In the genomic region with DNA sequence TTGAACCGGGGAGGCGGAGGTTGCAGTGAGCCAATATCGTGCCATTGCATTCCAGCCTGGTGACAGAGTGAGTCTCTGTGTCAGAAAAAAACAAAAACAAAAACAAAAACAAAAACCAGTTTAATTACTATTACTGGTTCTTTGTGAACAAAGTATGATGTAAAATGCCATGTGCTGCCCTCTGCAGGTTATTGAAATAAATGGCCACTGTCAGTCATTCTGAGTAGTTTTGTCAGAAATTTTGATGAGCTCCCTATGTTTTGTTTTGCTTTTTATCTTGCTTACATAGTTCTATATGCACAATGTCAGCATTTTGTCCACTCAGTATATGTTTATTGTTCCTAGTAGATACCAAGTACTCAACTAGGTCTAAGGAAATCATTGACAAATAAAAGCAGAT, we compare ENCODE assay signal across 11 cellular contexts.
DNase-seq lines count a peak whose midpoint lies in the region; ATAC-seq and TF ChIP-seq lines count a peak whose summit lies in the region.
"Had no signal": no experiment of that assay in that cellular context is flagged by ENCODE, and none has a peak within 500 bp of the region (broad histone marks: within the 10 kb centered on the region; RNA-seq: fewer than 3 reads in every experiment).

No MANE protein-coding gene starts in this region.

- H3K27me3 ChIP-seq in heart right ventricle (no peaks in the 10 kb centered on the region), right cardiac atrium (ENCODE audit: control insufficient read depth, insufficient read depth) (no peaks in the 10 kb centered on the region), OCI-LY1 (ENCODE audit: insufficient read depth, low read length) (no peaks in the 10 kb centered on the region)

- ATAC-seq in heart right ventricle (no peak), right cardiac atrium (no peak)
- ATAC-seq: effector memory CD8-positive, alpha-beta T cell; stimulated activated naive CD8-positive, alpha-beta T cell treated with anti-CD3 and anti-CD28 coated beads, Interleukin-15, Interleukin-2, amounts not matched to agents 100 U/mL and 50 U/mL, for 24 hours had no signal

- no peaks in the 10 kb centered on the region for H3K79me2 ChIP-seq in OCI-LY1 (ENCODE audit: insufficient read depth, low read length)

- H3K9ac ChIP-seq in OCI-LY1 (ENCODE audit: low read length) = no peak overlapping the region

- WGBS in heart right ventricle, 2 donors = 91% methylated on average over 3 of the region's 3 CpGs
- WGBS in right cardiac atrium = 94% methylated on average over 3 of the region's 3 CpGs

- no peaks in the 10 kb centered on the region for H4K20me1 ChIP-seq in OCI-LY1 (ENCODE audit: insufficient read depth, low read length)

- no peaks in the 10 kb centered on the region for H3K4me1 ChIP-seq in heart right ventricle
- no peaks in the 10 kb centered on the region for H3K4me1 ChIP-seq in right cardiac atrium (ENCODE audit: control insufficient read depth, insufficient read depth, low read length)
- no peaks in the 10 kb centered on the region for H3K4me1 ChIP-seq in OCI-LY1 (ENCODE audit: insufficient read depth, low read length, severe bottlenecking)

- H3K4me3 ChIP-seq in heart right ventricle (no peak overlapping the region), right cardiac atrium (ENCODE audit: low read length) (no peak overlapping the region), OCI-LY1 (ENCODE audit: low read depth, low read length, poor library complexity, severe bottlenecking) (no peak overlapping the region), epithelial cell of esophagus (ENCODE audit: low read length) (no peak overlapping the region)

- intact Hi-C loops in heart right ventricle (cut with DNase I) = loop anchor here in 8 of 10 donors (5.0 to 10.0 kb wide), 3 partner anchors 76 to 144 kb away; no protein-coding TSS in a partner anchor
- intact Hi-C loops in right cardiac atrium (cut with DNase I) = loop anchor here in 3 of 4 donors (5.0 to 10.0 kb wide), 2 partner anchors 139 to 146 kb away; no protein-coding TSS in a partner anchor

- H3K27ac ChIP-seq in heart right ventricle (no peak overlapping the region), right cardiac atrium (ENCODE audit: low read length) (no peak overlapping the region), OCI-LY1 (ENCODE audit: low read depth, low read length, poor library complexity, severe bottlenecking) (no peak overlapping the region)

- no peaks in the 10 kb centered on the region for H3K9me2 ChIP-seq in OCI-LY1 (ENCODE audit: low read depth, low read length)

- peak in 6 of 9 donors; percentile 10 to 39 (median 24) for TF ChIP-seq CTCF in heart right ventricle (IDR thresholded peaks at IDR 0.05)
- peak; percentile 57 for TF ChIP-seq CTCF in OCI-LY1 (IDR thresholded peaks at IDR 0.05; ENCODE audit: low read length)
- peak; percentile 55 for TF ChIP-seq CTCF in epithelial cell of esophagus (IDR thresholded peaks at IDR 0.05; ENCODE audit: insufficient read depth, low read depth, low read length, missing control alignments)

- DNase-seq in heart right ventricle (no peak), right cardiac atrium (no peak), epithelial cell of esophagus (ENCODE audit: low read depth) (peak; percentile 34), NCI-H2081 (lab: John Stamatoyannopoulos, UW) (no peak), DMS79 (lab: John Stamatoyannopoulos, UW) (no peak), UCSD-AML1 (lab: John Stamatoyannopoulos, UW; ENCODE audit: unreplicated experiment) (no peak), COLO668 (lab: John Stamatoyannopoulos, UW; ENCODE audit: unreplicated experiment) (no peak)
- DNase-seq: activated T-cell treated with anti-CD3 and anti-CD28 coated beads, Interleukin-2, amount 50 U/mL, for 1 hour; effector memory CD8-positive, alpha-beta T cell; stimulated activated naive CD8-positive, alpha-beta T cell treated with anti-CD3 and anti-CD28 coated beads, Interleukin-15, Interleukin-2, amounts not matched to agents 100 U/mL and 50 U/mL, for 24 hours had no signal

- H3K4me2 ChIP-seq in OCI-LY1 (ENCODE audit: low read length) = no peak overlapping the region

- H2AFZ ChIP-seq in OCI-LY1 (ENCODE audit: low read length) = no peak overlapping the region

- H3K9me3 ChIP-seq in heart right ventricle (no peaks in the 10 kb centered on the region), right cardiac atrium (ENCODE audit: control insufficient read depth, low read length) (no peaks in the 10 kb centered on the region), OCI-LY1 (ENCODE audit: low read length) (no peaks in the 10 kb centered on the region)

- H3K36me3 ChIP-seq in heart right ventricle (no peaks in the 10 kb centered on the region), OCI-LY1 (ENCODE audit: insufficient read depth, low read length) (no peaks in the 10 kb centered on the region)

- H3F3A ChIP-seq in OCI-LY1 (ENCODE audit: insufficient read depth, low read length) = no peaks in the 10 kb centered on the region
